ENCODE assay signal across 16 cellular contexts in the genomic region with DNA sequence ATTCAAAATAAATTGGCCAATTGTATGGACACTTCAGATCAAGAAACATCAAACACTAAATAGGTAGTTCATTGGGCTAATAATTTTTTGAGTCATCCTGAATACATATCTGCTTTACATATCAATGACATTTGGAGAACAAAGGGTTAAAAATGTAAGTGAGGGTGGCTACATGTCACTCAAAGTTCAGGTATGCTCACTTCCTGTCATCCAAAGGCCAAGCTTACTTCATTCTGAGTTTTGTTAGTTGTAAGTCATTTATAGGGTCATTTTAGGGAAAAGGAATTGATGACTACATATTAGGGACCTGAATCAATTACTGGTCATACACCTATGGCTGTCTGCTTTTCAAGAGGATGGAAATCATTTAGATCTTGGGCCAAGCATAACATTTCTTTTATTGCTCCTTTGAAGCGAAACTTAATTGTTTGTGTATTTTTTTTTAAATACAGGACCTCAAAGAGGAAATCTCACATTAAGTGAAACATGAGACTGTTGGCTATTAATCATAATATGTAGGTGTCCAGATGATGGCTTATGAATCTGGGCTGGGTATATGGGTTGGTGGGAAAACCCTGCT.
DNase-seq lines count a peak whose midpoint lies in the region; FAIRE-seq and TF ChIP-seq lines count a peak whose summit lies in the region.
"Had no signal": no experiment of that assay in that cellular context is flagged by ENCODE, and none has a peak within 500 bp of the region (broad histone marks: within the 10 kb centered on the region; RNA-seq: fewer than 3 reads in every experiment).

No MANE protein-coding gene starts in this region.

- CTCF ChIA-PET in HEK293T (lab: Yijun Ruan, JAX), result no interaction called here

- no peak for FAIRE-seq in bronchial epithelial cell (lab: Jason Lieb, UNC)
- FAIRE-seq: HepG2 had no signal

- no peak for TF ChIP-seq CTCF in bronchial epithelial cell (IDR thresholded peaks at IDR 0.05; ENCODE audit: insufficient read depth, low read length, severe bottlenecking)

- no peaks in the 10 kb centered on the region for H3K27me3 ChIP-seq in bronchial epithelial cell (ENCODE audit: control insufficient read depth, insufficient read depth, low read length)
- H3K27me3 ChIP-seq: SJSA1 had no signal

- no peak overlapping the region for H3K4me3 ChIP-seq in bronchial epithelial cell (ENCODE audit: low read depth, low read length)
- H3K4me3 ChIP-seq: GM23248, SJSA1 had no signal

- DNase-seq in DMS53 (lab: John Stamatoyannopoulos, UW), result peak; percentile 55
- no peak for DNase-seq in DMS53 treated with DMSO at 0.1 percent for 48 hours (lab: John Stamatoyannopoulos, UW; ENCODE audit: unreplicated experiment)
- no peak for DNase-seq in HEK293T (ENCODE audit: extremely low spot score)
- peak; percentile 3 for DNase-seq in NCI-H2081 treated with DMSO at 0.1 percent for 48 hours (lab: John Stamatoyannopoulos, UW)
- peak; percentile 29 for DNase-seq in bronchial epithelial cell (ENCODE audit: low read depth)
- DNase-seq in stimulated activated naive CD4-positive, alpha-beta T cell treated with Interleukin-2 at 50 U/mL for 16 hours (lab: John Stamatoyannopoulos, UW), result no peak
- no peak for DNase-seq in mesenteric fat pad (ENCODE audit: low spot score)
- DNase-seq in HuH-7 (ENCODE audit: low spot score), result no peak
- DNase-seq: GM23248, HFFc6, Kasumi-1, NCI-H1436 treated with DMSO at 0.1 percent for 48 hours, NCI-H2029 treated with DMSO at 0.1 percent for 48 hours, SW 1271 had no signal

- POLR2A ChIA-PET in HEK293T (lab: Yijun Ruan, JAX), result no interaction called here

- H3K36me3 ChIP-seq in bronchial epithelial cell (ENCODE audit: control insufficient read depth, insufficient read depth, low read length), result no peaks in the 10 kb centered on the region
- H3K36me3 ChIP-seq: SJSA1 had no signal

TF ChIP-seq in HEK293T, 16 proteins besides CTCF, POLR2A, EP300 and RAD21:
- TF ChIP-seq TARDBP (IDR thresholded peaks at IDR 0.05), result no peak
- no peak for TF ChIP-seq LEF1 (IDR thresholded peaks at IDR 0.05; ENCODE audit: borderline replicate concordance)
- TF ChIP-seq NFRKB (IDR thresholded peaks at IDR 0.05), result no peak
- TF ChIP-seq, protein P1, sequence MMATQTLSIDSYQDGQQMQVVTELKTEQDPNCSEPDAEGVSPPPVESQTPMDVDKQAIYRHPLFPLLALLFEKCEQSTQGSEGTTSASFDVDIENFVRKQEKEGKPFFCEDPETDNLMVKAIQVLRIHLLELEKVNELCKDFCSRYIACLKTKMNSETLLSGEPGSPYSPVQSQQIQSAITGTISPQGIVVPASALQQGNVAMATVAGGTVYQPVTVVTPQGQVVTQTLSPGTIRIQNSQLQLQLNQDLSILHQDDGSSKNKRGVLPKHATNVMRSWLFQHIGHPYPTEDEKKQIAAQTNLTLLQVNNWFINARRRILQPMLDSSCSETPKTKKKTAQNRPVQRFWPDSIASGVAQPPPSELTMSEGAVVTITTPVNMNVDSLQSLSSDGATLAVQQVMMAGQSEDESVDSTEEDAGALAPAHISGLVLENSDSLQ (IDR thresholded peaks at IDR 0.05), result peak; percentile 73
- no peak for TF ChIP-seq BHLHE40 (IDR thresholded peaks at IDR 0.05; ENCODE audit: borderline replicate concordance)

Comparison
In these comparisons a context has a peak if more than half of its experiments do, and no peak if none do; other contexts are left out.
1. DNase-seq: peak in DMS53 (single experiment), NCI-H2081 treated with DMSO at 0.1 percent for 48 hours (single experiment) and bronchial epithelial cell (single experiment); none in DMS53 treated with DMSO at 0.1 percent for 48 hours (single experiment), HEK293T (single experiment), stimulated activated naive CD4-positive, alpha-beta T cell treated with Interleukin-2 at 50 U/mL for 16 hours (single experiment), mesenteric fat pad (single experiment) and HuH-7 (single experiment).